Comparison of ENCODE assay signal across 1 cellular context in the genomic region with DNA sequence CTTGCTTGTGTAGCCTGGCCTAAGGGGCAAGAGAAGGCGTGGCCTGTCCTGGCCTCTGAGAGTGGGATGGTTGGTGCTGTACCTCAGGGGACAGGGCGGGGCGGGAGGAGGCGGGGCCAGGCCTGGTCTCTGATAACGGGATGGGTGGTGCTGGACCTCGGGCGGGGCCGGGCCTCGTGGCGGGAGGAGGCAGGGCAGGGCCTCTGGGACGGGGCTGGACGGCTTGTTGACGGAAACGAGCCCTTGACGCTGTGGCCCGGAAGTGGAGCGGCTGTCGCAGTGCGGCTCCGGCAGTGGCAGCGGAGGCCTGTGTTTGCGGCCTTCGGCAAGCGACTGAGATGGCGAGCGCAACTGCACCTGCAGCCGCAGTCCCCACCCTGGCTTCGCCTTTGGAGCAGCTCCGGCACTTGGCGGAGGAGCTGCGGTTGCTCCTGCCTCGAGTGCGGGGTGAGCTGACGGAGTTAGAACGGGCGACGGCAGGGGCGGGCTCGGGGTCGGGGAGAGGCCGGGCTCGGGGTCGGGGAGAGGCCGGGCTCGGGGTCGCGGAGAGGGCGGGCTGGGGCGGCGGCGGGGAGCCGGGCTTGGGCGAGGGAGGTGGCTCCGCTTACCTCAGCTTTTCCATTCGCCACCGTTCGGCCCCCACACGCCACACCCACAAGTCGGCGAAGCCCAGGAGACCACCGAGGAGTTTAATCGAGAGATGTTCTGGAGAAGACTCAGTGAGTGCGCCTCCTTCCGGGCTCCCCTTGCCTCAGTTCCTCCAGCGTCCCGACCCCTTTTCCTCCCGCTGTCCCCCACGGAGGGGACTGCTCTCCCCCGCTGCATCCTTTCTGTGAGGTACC.
TF ChIP-seq lines count a peak whose summit lies in the region.

A gene with protein sequence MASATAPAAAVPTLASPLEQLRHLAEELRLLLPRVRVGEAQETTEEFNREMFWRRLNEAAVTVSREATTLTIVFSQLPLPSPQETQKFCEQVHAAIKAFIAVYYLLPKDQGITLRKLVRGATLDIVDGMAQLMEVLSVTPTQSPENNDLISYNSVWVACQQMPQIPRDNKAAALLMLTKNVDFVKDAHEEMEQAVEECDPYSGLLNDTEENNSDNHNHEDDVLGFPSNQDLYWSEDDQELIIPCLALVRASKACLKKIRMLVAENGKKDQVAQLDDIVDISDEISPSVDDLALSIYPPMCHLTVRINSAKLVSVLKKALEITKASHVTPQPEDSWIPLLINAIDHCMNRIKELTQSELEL (plus strand): TSS at position 243 of the 842 bp plus-strand sequence. CDS start 96 bp downstream, at position 339.

TF ChIP-seq in K562, 482 proteins besides CTCF, POLR2A, EP300 and RAD21 (continued from another document and continues in another):
- TF ChIP-seq, protein P1, sequence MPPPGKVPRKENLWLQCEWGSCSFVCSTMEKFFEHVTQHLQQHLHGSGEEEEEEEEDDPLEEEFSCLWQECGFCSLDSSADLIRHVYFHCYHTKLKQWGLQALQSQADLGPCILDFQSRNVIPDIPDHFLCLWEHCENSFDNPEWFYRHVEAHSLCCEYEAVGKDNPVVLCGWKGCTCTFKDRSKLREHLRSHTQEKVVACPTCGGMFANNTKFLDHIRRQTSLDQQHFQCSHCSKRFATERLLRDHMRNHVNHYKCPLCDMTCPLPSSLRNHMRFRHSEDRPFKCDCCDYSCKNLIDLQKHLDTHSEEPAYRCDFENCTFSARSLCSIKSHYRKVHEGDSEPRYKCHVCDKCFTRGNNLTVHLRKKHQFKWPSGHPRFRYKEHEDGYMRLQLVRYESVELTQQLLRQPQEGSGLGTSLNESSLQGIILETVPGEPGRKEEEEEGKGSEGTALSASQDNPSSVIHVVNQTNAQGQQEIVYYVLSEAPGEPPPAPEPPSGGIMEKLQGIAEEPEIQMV (tag; conservative IDR thresholded peaks at IDR 0.05; ENCODE audit: low read depth), result no peak
- TF ChIP-seq CEBPB (tag; IDR thresholded peaks at IDR 0.05), result no peak
- TF ChIP-seq CHD2 (IDR thresholded peaks at IDR 0.05; ENCODE audit: low read depth, low read length), result no peak
- TF ChIP-seq, protein P2, sequence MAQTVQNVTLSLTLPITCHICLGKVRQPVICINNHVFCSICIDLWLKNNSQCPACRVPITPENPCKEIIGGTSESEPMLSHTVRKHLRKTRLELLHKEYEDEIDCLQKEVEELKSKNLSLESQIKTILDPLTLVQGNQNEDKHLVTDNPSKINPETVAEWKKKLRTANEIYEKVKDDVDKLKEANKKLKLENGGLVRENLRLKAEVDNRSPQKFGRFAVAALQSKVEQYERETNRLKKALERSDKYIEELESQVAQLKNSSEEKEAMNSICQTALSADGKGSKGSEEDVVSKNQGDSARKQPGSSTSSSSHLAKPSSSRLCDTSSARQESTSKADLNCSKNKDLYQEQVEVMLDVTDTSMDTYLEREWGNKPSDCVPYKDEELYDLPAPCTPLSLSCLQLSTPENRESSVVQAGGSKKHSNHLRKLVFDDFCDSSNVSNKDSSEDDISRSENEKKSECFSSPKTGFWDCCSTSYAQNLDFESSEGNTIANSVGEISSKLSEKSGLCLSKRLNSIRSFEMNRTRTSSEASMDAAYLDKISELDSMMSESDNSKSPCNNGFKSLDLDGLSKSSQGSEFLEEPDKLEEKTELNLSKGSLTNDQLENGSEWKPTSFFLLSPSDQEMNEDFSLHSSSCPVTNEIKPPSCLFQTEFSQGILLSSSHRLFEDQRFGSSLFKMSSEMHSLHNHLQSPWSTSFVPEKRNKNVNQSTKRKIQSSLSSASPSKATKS (CRISPR knock-in tag; IDR thresholded peaks at IDR 0.05), result 0 out of 2 replicates have a peak, but pooled peaks have one; percentile 43
- TF ChIP-seq ZNF57 (CRISPR knock-in tag; IDR thresholded peaks at IDR 0.05), result no peak
- peak; percentile 86 for TF ChIP-seq ETV5 (CRISPR knock-in tag; IDR thresholded peaks at IDR 0.05; ENCODE audit: low read depth)
- TF ChIP-seq, protein P3, sequence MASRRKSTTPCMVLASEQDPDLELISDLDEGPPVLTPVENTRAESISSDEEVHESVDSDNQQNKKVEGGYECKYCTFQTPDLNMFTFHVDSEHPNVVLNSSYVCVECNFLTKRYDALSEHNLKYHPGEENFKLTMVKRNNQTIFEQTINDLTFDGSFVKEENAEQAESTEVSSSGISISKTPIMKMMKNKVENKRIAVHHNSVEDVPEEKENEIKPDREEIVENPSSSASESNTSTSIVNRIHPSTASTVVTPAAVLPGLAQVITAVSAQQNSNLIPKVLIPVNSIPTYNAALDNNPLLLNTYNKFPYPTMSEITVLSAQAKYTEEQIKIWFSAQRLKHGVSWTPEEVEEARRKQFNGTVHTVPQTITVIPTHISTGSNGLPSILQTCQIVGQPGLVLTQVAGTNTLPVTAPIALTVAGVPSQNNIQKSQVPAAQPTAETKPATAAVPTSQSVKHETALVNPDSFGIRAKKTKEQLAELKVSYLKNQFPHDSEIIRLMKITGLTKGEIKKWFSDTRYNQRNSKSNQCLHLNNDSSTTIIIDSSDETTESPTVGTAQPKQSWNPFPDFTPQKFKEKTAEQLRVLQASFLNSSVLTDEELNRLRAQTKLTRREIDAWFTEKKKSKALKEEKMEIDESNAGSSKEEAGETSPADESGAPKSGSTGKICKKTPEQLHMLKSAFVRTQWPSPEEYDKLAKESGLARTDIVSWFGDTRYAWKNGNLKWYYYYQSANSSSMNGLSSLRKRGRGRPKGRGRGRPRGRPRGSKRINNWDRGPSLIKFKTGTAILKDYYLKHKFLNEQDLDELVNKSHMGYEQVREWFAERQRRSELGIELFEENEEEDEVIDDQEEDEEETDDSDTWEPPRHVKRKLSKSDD (conservative IDR thresholded peaks at IDR 0.05; ENCODE audit: low read length), result no peak
- TF ChIP-seq GATAD2B (IDR thresholded peaks at IDR 0.05; ENCODE audit: borderline replicate concordance), result no peak; the same call in 1 of the 2 replicates
- no peak for TF ChIP-seq NUFIP1 (IDR thresholded peaks at IDR 0.05; ENCODE audit: partially characterized antibody)
- TF ChIP-seq ZNF3 (CRISPR knock-in tag; IDR thresholded peaks at IDR 0.05), result no peak
- peak; percentile 70 for TF ChIP-seq BRD4 (IDR thresholded peaks at IDR 0.05)
- TF ChIP-seq, protein P4, sequence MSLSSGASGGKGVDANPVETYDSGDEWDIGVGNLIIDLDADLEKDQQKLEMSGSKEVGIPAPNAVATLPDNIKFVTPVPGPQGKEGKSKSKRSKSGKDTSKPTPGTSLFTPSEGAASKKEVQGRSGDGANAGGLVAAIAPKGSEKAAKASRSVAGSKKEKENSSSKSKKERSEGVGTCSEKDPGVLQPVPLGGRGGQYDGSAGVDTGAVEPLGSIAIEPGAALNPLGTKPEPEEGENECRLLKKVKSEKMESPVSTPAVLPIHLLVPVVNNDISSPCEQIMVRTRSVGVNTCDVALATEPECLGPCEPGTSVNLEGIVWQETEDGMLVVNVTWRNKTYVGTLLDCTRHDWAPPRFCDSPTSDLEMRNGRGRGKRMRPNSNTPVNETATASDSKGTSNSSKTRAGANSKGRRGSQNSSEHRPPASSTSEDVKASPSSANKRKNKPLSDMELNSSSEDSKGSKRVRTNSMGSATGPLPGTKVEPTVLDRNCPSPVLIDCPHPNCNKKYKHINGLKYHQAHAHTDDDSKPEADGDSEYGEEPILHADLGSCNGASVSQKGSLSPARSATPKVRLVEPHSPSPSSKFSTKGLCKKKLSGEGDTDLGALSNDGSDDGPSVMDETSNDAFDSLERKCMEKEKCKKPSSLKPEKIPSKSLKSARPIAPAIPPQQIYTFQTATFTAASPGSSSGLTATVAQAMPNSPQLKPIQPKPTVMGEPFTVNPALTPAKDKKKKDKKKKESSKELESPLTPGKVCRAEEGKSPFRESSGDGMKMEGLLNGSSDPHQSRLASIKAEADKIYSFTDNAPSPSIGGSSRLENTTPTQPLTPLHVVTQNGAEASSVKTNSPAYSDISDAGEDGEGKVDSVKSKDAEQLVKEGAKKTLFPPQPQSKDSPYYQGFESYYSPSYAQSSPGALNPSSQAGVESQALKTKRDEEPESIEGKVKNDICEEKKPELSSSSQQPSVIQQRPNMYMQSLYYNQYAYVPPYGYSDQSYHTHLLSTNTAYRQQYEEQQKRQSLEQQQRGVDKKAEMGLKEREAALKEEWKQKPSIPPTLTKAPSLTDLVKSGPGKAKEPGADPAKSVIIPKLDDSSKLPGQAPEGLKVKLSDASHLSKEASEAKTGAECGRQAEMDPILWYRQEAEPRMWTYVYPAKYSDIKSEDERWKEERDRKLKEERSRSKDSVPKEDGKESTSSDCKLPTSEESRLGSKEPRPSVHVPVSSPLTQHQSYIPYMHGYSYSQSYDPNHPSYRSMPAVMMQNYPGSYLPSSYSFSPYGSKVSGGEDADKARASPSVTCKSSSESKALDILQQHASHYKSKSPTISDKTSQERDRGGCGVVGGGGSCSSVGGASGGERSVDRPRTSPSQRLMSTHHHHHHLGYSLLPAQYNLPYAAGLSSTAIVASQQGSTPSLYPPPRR (CRISPR knock-in tag; IDR thresholded peaks at IDR 0.05; ENCODE audit: borderline replicate concordance), result no peak
- peak; percentile 63; the same call in 1 of the 2 replicates for TF ChIP-seq FOXP1 (CRISPR knock-in tag; IDR thresholded peaks at IDR 0.05)
- TF ChIP-seq ZNF644 (tag; IDR thresholded peaks at IDR 0.05; ENCODE audit: low read depth), result no peak
- no peak for TF ChIP-seq TFAM (CRISPR knock-in tag; conservative IDR thresholded peaks at IDR 0.05)
- TF ChIP-seq, protein P5, sequence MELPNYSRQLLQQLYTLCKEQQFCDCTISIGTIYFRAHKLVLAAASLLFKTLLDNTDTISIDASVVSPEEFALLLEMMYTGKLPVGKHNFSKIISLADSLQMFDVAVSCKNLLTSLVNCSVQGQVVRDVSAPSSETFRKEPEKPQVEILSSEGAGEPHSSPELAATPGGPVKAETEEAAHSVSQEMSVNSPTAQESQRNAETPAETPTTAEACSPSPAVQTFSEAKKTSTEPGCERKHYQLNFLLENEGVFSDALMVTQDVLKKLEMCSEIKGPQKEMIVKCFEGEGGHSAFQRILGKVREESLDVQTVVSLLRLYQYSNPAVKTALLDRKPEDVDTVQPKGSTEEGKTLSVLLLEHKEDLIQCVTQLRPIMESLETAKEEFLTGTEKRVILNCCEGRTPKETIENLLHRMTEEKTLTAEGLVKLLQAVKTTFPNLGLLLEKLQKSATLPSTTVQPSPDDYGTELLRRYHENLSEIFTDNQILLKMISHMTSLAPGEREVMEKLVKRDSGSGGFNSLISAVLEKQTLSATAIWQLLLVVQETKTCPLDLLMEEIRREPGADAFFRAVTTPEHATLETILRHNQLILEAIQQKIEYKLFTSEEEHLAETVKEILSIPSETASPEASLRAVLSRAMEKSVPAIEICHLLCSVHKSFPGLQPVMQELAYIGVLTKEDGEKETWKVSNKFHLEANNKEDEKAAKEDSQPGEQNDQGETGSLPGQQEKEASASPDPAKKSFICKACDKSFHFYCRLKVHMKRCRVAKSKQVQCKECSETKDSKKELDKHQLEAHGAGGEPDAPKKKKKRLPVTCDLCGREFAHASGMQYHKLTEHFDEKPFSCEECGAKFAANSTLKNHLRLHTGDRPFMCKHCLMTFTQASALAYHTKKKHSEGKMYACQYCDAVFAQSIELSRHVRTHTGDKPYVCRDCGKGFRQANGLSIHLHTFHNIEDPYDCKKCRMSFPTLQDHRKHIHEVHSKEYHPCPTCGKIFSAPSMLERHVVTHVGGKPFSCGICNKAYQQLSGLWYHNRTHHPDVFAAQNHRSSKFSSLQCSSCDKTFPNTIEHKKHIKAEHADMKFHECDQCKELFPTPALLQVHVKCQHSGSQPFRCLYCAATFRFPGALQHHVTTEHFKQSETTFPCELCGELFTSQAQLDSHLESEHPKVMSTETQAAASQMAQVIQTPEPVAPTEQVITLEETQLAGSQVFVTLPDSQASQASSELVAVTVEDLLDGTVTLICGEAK (IDR thresholded peaks at IDR 0.05), result peak; percentile 85
- TF ChIP-seq, protein P5 (CRISPR knock-in tag; IDR thresholded peaks at IDR 0.05), result no peak
- TF ChIP-seq HLTF (IDR thresholded peaks at IDR 0.05), result no peak
- TF ChIP-seq, protein P6, sequence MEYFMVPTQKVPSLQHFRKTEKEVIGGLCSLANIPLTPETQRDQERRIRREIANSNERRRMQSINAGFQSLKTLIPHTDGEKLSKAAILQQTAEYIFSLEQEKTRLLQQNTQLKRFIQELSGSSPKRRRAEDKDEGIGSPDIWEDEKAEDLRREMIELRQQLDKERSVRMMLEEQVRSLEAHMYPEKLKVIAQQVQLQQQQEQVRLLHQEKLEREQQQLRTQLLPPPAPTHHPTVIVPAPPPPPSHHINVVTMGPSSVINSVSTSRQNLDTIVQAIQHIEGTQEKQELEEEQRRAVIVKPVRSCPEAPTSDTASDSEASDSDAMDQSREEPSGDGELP (CRISPR knock-in tag; IDR thresholded peaks at IDR 0.05; ENCODE audit: borderline replicate concordance), result peak; percentile 84
